In the genomic region with DNA sequence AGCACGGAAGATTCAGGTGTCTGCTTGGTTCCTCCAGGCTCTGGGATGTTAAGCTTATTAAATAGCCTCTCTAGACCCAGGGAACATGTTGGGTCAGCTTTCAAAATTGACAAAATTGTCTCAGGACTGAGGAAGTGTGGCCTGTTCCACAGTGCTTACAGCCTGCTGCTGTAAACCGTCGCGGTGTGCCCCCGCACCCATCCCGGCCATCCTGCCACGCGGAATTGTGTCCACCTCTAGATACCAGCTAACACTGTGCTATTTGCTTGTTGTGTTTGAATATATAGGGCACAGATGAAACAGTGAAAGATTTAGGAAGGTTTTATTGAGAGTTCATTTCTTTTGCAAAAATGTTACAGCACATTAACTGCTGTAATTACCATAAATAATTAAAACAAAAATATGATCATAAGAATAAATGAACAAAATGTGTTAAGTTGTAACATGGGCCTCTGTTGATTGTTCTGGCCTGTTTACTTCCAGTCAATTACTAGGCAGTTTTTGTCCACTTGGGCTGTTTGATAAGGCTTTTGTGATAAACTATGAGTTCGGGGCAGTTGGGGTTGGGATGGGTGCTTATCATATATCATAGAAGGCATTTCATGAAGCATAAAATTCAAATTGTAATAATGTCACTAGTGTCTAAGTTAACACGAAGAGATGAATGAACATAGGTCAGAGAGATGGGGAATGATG, we compare ENCODE assay signal across 12 cellular contexts.
"Had no signal": no experiment of that assay in that cellular context is flagged by ENCODE, and none has a peak within 500 bp of the region (broad histone marks: within the 10 kb centered on the region; RNA-seq: fewer than 3 reads in every experiment).

No MANE protein-coding gene starts in this region.

- DNase-seq: activated CD4-positive, alpha-beta memory T cell treated with anti-CD3 and anti-CD28 coated beads, Interleukin-2, amount 10 ng/mL, durations not matched to agents 7 days and 5 days; activated naive CD4-positive, alpha-beta T cell treated with anti-CD3 and anti-CD28 coated beads, Interleukin-2, amount 50 U/mL, for 16 hours; anterior cingulate cortex; dermis blood vessel endothelial cell; hippocampal formation; kidney glomerular epithelial cell; spleen; stimulated activated CD4-positive, alpha-beta T cell treated with anti-CD3 and anti-CD28 coated beads, Interleukin-1b, Interleukin-23, amount 100 ng/mL, for 48 hours; stimulated activated naive CD4-positive, alpha-beta T cell had no signal

- H3K27me3 ChIP-seq: spleen, suprapubic skin had no signal

- H3K27ac ChIP-seq: spleen, suprapubic skin had no signal

- H3K4me3 Mint-ChIP-seq: activated CD4-positive, alpha-beta memory T cell treated with anti-CD3 and anti-CD28 coated beads, Interleukin-2, amount 10 ng/mL, durations not matched to agents 7 days and 5 days; activated T-helper 1 cell treated with anti-CD3 and anti-CD28 coated beads, Interleukin-12 subunit alpha, Interleukin-12 subunit beta, Interleukin-2, Interleukin-4 antibody, amounts not matched to agents 30 ng/mL and 10 ng/mL and 1 ng/mL, durations not matched to agents 14 hours and 24 hours and 36 hours had no signal

- H3K27ac Mint-ChIP-seq: activated CD4-positive, alpha-beta memory T cell treated with anti-CD3 and anti-CD28 coated beads, Interleukin-2, amount 10 ng/mL, durations not matched to agents 7 days and 5 days; activated T-helper 1 cell treated with anti-CD3 and anti-CD28 coated beads, Interleukin-12 subunit alpha, Interleukin-12 subunit beta, Interleukin-2, Interleukin-4 antibody, amounts not matched to agents 30 ng/mL and 10 ng/mL and 1 ng/mL, durations not matched to agents 14 hours and 24 hours and 36 hours had no signal

- H3K9me3 ChIP-seq: spleen, suprapubic skin had no signal

- ATAC-seq: sciatic nerve had no signal

- H3K9me3 Mint-ChIP-seq: activated CD4-positive, alpha-beta memory T cell treated with anti-CD3 and anti-CD28 coated beads, Interleukin-2, amount 10 ng/mL, durations not matched to agents 7 days and 5 days; activated T-helper 1 cell treated with anti-CD3 and anti-CD28 coated beads, Interleukin-12 subunit alpha, Interleukin-12 subunit beta, Interleukin-2, Interleukin-4 antibody, amounts not matched to agents 30 ng/mL and 10 ng/mL and 1 ng/mL, durations not matched to agents 14 hours and 24 hours and 36 hours had no signal

- H3K27me3 Mint-ChIP-seq: activated CD4-positive, alpha-beta memory T cell treated with anti-CD3 and anti-CD28 coated beads, Interleukin-2, amount 10 ng/mL, durations not matched to agents 7 days and 5 days had no signal

- H3K4me3 ChIP-seq: spleen, suprapubic skin had no signal

- H3K36me3 ChIP-seq: spleen, suprapubic skin had no signal
